8 cellular contexts compared by ENCODE assay signal in genomic region chr1:173476664-173477285, GRCh38. TPM values are rescaled to one million over a fixed set of nuclear protein-coding genes. Genes with fewer than 3 reads are reported as not detected.
A peak's percentile ranks its signal among the peaks of the same experiment; 100 is the strongest.
DNase-seq lines count a peak whose midpoint lies in the region; ATAC-seq, FAIRE-seq and TF ChIP-seq lines count a peak whose summit lies in the region.

No MANE protein-coding gene starts in this region.

- no peak for TF ChIP-seq RAD21 in HepG2 (CRISPR knock-in tag; IDR thresholded peaks at IDR 0.05)

- peaks cover under 1% of the 10 kb centered on the region; the same call in 1 of the 2 replicates for H3K9me3 ChIP-seq in HepG2 (ENCODE audit: low read length)

- peaks cover 32% of the 10 kb centered on the region for H3K36me3 Mint-ChIP-seq in activated CD4-positive, alpha-beta T cell treated with anti-CD3 and anti-CD28 coated beads, Interleukin-2, amount 10 ng/mL, durations not matched to agents 24 days and 14 days (ENCODE audit: low read depth)

- peaks cover 8 to 16% of the 10 kb centered on the region in 2 experiments for H3K36me3 ChIP-seq in HepG2 (replicated peaks in 1 of 2; ENCODE audit: control insufficient read depth in 1 of 2, insufficient read depth in 2 of 2, low read length in 2 of 2)

- peak overlapping the region; percentile 96 for H3K27ac Mint-ChIP-seq in activated CD4-positive, alpha-beta T cell treated with anti-CD3 and anti-CD28 coated beads, Interleukin-2, amount 10 ng/mL, durations not matched to agents 24 days and 14 days

- peak overlapping the region; percentile 100 for H3K27ac ChIP-seq in C4-2B
- H3K27ac ChIP-seq in HepG2 (ENCODE audit: extremely low read length, insufficient read depth, low read length) = peak overlapping the region; percentile 87

- POLR2A ChIA-PET in HepG2 (lab: Yijun Ruan, JAX) = interaction anchor here (0.9 to 3.7 kb wide), 14 partner anchors 10 to 1696 kb away, joined by 3 to 25 read pairs (median 5); partner anchors contain the start of genes CENPL, DARS2, GAS5 and KLHL20

- DNase-seq in NCI-H526 (lab: John Stamatoyannopoulos, UW) = peak; percentile 98 to 100
- peak; percentile 92 for DNase-seq in activated CD4-positive, alpha-beta T cell treated with anti-CD3 and anti-CD28 coated beads, Interleukin-2, amount 10 ng/mL, durations not matched to agents 24 days and 14 days
- DNase-seq in dedifferentiated amniotic fluid mesenchymal stem cell (ENCODE audit: extremely low spot score) = peak; percentile 20
- DNase-seq in HepG2 (ENCODE audit: low spot score) = peak; percentile 93
- DNase-seq in stimulated activated CD4-positive, alpha-beta T cell treated with anti-CD3 and anti-CD28 coated beads, Interleukin-4, amount 100 ng/mL, for 1 hour = peak; percentile 82

- peaks cover 48% of the 10 kb centered on the region for H3K4me1 Mint-ChIP-seq in activated CD4-positive, alpha-beta T cell treated with anti-CD3 and anti-CD28 coated beads, Interleukin-2, amount 10 ng/mL, durations not matched to agents 24 days and 14 days

- CTCF ChIA-PET in HepG2 (lab: Yijun Ruan, JAX; ENCODE audit: low intra/inter-chr PET ratio, low total read pairs) = no interaction called here

- H3K4me3 ChIP-seq in HepG2 (replicated peaks in 1 of 3; ENCODE audit: insufficient read depth in 1 of 3, low read depth in 2 of 3, low read length in 3 of 3) = peak overlapping the region; percentile 75 to 96 (median 91)

- TF ChIP-seq CTCF in C4-2B (conservative IDR thresholded peaks at IDR 0.05) = no peak
- peak; percentile 51 for TF ChIP-seq CTCF in HepG2 (CRISPR knock-in tag; IDR thresholded peaks at IDR 0.05)

- H3K27me3 ChIP-seq in HepG2 (ENCODE audit: control insufficient read depth in 1 of 2, insufficient read depth in 2 of 2, low read length in 2 of 2) = no peaks in the 10 kb centered on the region; a peak in 1 of 5 replicates

- H2AFZ ChIP-seq in HepG2 (ENCODE audit: low read length) = no peak overlapping the region

- H3K4me3 Mint-ChIP-seq in activated CD4-positive, alpha-beta T cell treated with anti-CD3 and anti-CD28 coated beads, Interleukin-2, amount 10 ng/mL, durations not matched to agents 24 days and 14 days = peak overlapping the region; percentile 92

- peaks cover 15% of the 10 kb centered on the region for H4K20me1 ChIP-seq in HepG2 (ENCODE audit: insufficient read depth, low read length)

- under 1% methylated on average over 26 of the region's 62 CpGs for WGBS in HepG2 (ENCODE audit: low lambda C conversion rate)

- peaks cover 62% of the 10 kb centered on the region for H3K79me2 ChIP-seq in HepG2 (ENCODE audit: insufficient read depth, low read length)

- peak; percentile 93 for ATAC-seq in GM19351 (IDR thresholded peaks at IDR 0.05; ENCODE audit: unreplicated experiment)
- peak; percentile 85 for ATAC-seq in HG03469 (IDR thresholded peaks at IDR 0.05; ENCODE audit: unreplicated experiment)
- ATAC-seq in HepG2 = peak; percentile 87

- H3K4me1 ChIP-seq in HepG2 (ENCODE audit: insufficient read depth, low read length) = peaks cover 60% of the 10 kb centered on the region

- no peak for FAIRE-seq in HepG2 (lab: Jason Lieb, UNC)

- H3K27me3 Mint-ChIP-seq in activated CD4-positive, alpha-beta T cell treated with anti-CD3 and anti-CD28 coated beads, Interleukin-2, amount 10 ng/mL, durations not matched to agents 24 days and 14 days = no peaks in the 10 kb centered on the region

- BruUV-seq in HepG2 (replicated peaks; lab: Mats Ljungman, UMichigan) = no TSS peak

- H3K9me3 Mint-ChIP-seq in activated CD4-positive, alpha-beta T cell treated with anti-CD3 and anti-CD28 coated beads, Interleukin-2, amount 10 ng/mL, durations not matched to agents 24 days and 14 days = no peaks in the 10 kb centered on the region

- intact Hi-C loops in activated CD4-positive, alpha-beta T cell treated with anti-CD3 and anti-CD28 coated beads, Interleukin-2, amount 10 ng/mL, durations not matched to agents 24 days and 14 days (cut with micrococcal nuclease) = loop anchor here (1.0 to 10.0 kb wide), 8 partner anchors 45 to 1526 kb away; partner anchors contain the start of genes CENPL, DARS2, RABGAP1L and RC3H1
- intact Hi-C loops in HepG2 (cut with micrococcal nuclease; ENCODE audit: unreplicated experiment) = loop anchor here (1.0 kb wide), 1 partner anchor 45 kb away; no protein-coding TSS in a partner anchor

- TF ChIP-seq POLR2A in HepG2 (IDR thresholded peaks at IDR 0.05; ENCODE audit: insufficient read depth in 1 of 2, low read depth in 2 of 2, low read length in 2 of 2) = peak in 1 of 2 experiments; percentile 78; a peak in 3 of 4 replicates

- peak overlapping the region; percentile 88 for H3K4me2 ChIP-seq in HepG2 (ENCODE audit: low read depth, low read length)

- TF ChIP-seq EP300 in HepG2 (IDR thresholded peaks at IDR 0.05; ENCODE audit: low read depth in 2 of 2, low read length in 2 of 2) (no peak), HepG2 (CRISPR knock-in tag; IDR thresholded peaks at IDR 0.05; ENCODE audit: borderline replicate concordance) (no peak)

- H3K9ac ChIP-seq in HepG2 (ENCODE audit: insufficient read depth, low read depth, low read length) = peak overlapping the region; percentile 77

- in situ Hi-C loops in HepG2 (cut with HindIII; ENCODE audit: extremely low pct_ligation_motif_present, low pct_unique_long_range_greater_than_20kb) = no loop called here

TF ChIP-seq in HepG2, 621 proteins besides CTCF, POLR2A, EP300 and RAD21 (continues in another document):
- peak; percentile 49 for TF ChIP-seq MED1 (CRISPR knock-in tag; IDR thresholded peaks at IDR 0.05)
- TF ChIP-seq ZNF558 (CRISPR knock-in tag; IDR thresholded peaks at IDR 0.05; ENCODE audit: borderline replicate concordance) = peak; percentile 23; the same call in 1 of the 2 replicates
- TF ChIP-seq NFYB (CRISPR knock-in tag; IDR thresholded peaks at IDR 0.05) = peak; percentile 78
- 0 out of 2 replicates have a peak, but pooled peaks have one; percentile 26 for TF ChIP-seq ZNF264 (CRISPR knock-in tag; IDR thresholded peaks at IDR 0.05)
- peak; percentile 37; the same call in 1 of the 2 replicates for TF ChIP-seq ZNF800 (CRISPR knock-in tag; IDR thresholded peaks at IDR 0.05)

RNA-seq across cellular contexts. Expression of gene PRDX6, which starts 0.4 kb away (rescaled TPM):
- 127 and 131 TPM in 2 replicates for total RNA-seq in activated CD4-positive, alpha-beta T cell treated with anti-CD3 and anti-CD28 coated beads, Interleukin-2, amount 10 ng/mL, durations not matched to agents 24 days and 14 days
- total RNA-seq in HepG2 (2016; rRNA removed; fragmentation: Illumina TruSeq; extraction: Trizol) = 309 and 409 TPM in 2 replicates
- 101 and 108 TPM in 2 replicates for total RNA-seq in HepG2 (2016; cell fraction: cytosol; rRNA removed; fragmentation: Illumina TruSeq; extraction: Trizol; ENCODE audit: low read depth)
- total RNA-seq in HepG2 (2016; cell fraction: insoluble cytoplasmic fraction; rRNA removed; fragmentation: Illumina TruSeq; extraction: Trizol) = 290 and 420 TPM in 2 replicates
- 163 and 164 TPM in 2 replicates for total RNA-seq in HepG2 (2016; cell fraction: membrane; rRNA removed; fragmentation: Illumina TruSeq; extraction: Trizol)
- total RNA-seq in HepG2 (2016; cell fraction: nucleus; rRNA removed; fragmentation: Illumina TruSeq; extraction: Trizol) = 158 and 162 TPM in 2 replicates
- 182 and 224 TPM in 2 replicates for polyA plus RNA-seq in HepG2 (2011; rRNA removed)
- polyA plus RNA-seq in HepG2 (2011; cell fraction: cytosol; rRNA removed) = 148 and 182 TPM in 2 replicates
- 77.5 and 98.5 TPM in 2 replicates for polyA plus RNA-seq in HepG2 (2011; cell fraction: nucleus; rRNA removed)
- polyA plus RNA-seq in HepG2 (2012) = 214 and 298 TPM in 2 replicates
- polyA plus RNA-seq in HepG2 (2016; cell fraction: cytosol; fragmentation: Illumina TruSeq; extraction: Trizol; ENCODE audit: low read depth) = 220 and 232 TPM in 2 replicates
- polyA plus RNA-seq in HepG2 (2016; cell fraction: insoluble cytoplasmic fraction; fragmentation: Illumina TruSeq; extraction: Trizol; ENCODE audit: low read depth) = 592 and 617 TPM in 2 replicates
- 227 and 237 TPM in 2 replicates for polyA plus RNA-seq in HepG2 (2016; cell fraction: membrane; fragmentation: Illumina TruSeq; extraction: Trizol; ENCODE audit: low read depth)
- polyA plus RNA-seq in HepG2 (2016; cell fraction: nucleus; fragmentation: Illumina TruSeq; extraction: Trizol; ENCODE audit: insufficient read depth, low read depth) = 302 and 311 TPM in 2 replicates
- polyA minus RNA-seq in HepG2 (2011; rRNA and poly(A)+ RNA removed; ENCODE audit: low replicate concordance) = 405 and 1,001 TPM in 2 replicates
- polyA minus RNA-seq in HepG2 (2011; cell fraction: cytosol; rRNA and poly(A)+ RNA removed) = 141 and 192 TPM in 2 replicates
- polyA minus RNA-seq in HepG2 (2011; cell fraction: nucleus; rRNA and poly(A)+ RNA removed) = 97.6 and 120 TPM in 2 replicates

Comparison
In these comparisons a context has a peak if more than half of its experiments do, and no peak if none do; other contexts are left out.
1. Peak in every context shown above with its lines: DNase-seq, ATAC-seq, H3K4me3 ChIP-seq and H3K27ac ChIP-seq.
2. DNase-seq: peak in every context shown above with its lines; median percentile 99 in NCI-H526; 93 in HepG2; 92 in activated CD4-positive, alpha-beta T cell treated with anti-CD3 and anti-CD28 coated beads, Interleukin-2, amount 10 ng/mL, durations not matched to agents 24 days and 14 days; 82 in stimulated activated CD4-positive, alpha-beta T cell treated with anti-CD3 and anti-CD28 coated beads, Interleukin-4, amount 100 ng/mL, for 1 hour; 20 in dedifferentiated amniotic fluid mesenchymal stem cell.